Comparison of ENCODE assay signal across 1 cellular context in genomic region chr11:65422633-65423515, GRCh38.
A peak's percentile ranks its signal among the peaks of the same experiment; 100 is the strongest.
TF ChIP-seq lines count a peak whose summit lies in the region.

NEAT1 (plus strand) TSS chr11:65422798.

TF ChIP-seq in HEK293, 187 proteins besides CTCF, POLR2A, EP300 and RAD21 (continued from another document):
- TF ChIP-seq ZNF843 (tag by site-specific recombination; IDR thresholded peaks at IDR 0.05) (peak; percentile 41; the same call in 1 of the 2 replicates), ELK4 (IDR thresholded peaks at IDR 0.05; ENCODE audit: borderline replicate concordance, low read depth, low read length) (no peak), TCF7L2 (IDR thresholded peaks at IDR 0.05; ENCODE audit: borderline replicate concordance, low read depth, low read length) (no peak), ZFP69B (tag by site-specific recombination; IDR thresholded peaks at IDR 0.05) (no peak), MEIS1 (CRISPR knock-in tag; IDR thresholded peaks at IDR 0.05; ENCODE audit: borderline replicate concordance) (no peak), ZNF274 (IDR thresholded peaks at IDR 0.05; ENCODE audit: low read length) (no peak), ZNF274 (tag by site-specific recombination; IDR thresholded peaks at IDR 0.05; ENCODE audit: borderline replicate concordance) (no peak), ZNF768 (tag by site-specific recombination; IDR thresholded peaks at IDR 0.05) (0 out of 2 replicates have a peak, but pooled peaks have one; percentile 14), ZFP37 (tag by site-specific recombination; IDR thresholded peaks at IDR 0.05) (peak; percentile 99), SCRT2 (tag by site-specific recombination; IDR thresholded peaks at IDR 0.05) (peak; percentile 29; the same call in 1 of the 2 replicates)
TF ChIP-seq in HEK293: peak in this region for 73.
